10 cellular contexts compared by ENCODE assay signal in the genomic region with DNA sequence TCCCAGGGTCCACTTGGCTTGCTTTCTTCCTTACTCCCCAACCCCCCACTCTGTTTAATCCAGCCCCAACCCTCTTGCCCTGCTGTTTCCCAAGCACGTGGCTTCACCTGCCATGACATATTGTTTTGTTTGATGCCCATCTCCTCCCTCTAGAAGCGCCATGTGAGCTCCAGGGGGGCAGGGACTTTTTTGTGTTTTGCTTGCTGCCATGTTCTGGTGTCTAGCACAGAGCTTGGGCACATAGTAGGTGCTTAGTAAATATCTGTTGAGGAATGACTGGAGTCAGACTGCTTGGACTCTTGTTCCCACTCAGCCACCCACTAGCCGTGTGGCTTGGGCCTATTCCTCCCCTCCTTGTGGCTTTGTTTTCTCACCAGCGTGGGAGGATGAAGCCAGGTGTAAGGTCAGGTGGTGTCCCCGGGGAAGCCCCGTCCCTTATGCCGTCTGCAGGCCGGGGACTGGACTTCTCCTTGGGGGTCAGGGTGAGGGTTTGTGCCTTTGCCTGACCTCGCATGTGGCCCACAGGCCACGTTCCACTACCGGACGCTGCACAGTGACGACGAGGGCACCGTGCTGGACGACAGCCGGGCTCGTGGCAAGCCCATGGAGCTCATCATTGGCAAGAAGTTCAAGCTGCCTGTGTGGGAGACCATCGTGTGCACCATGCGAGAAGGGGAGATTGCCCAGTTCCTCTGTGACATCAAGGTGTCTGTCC.
A peak's percentile ranks its signal among the peaks of the same experiment; 100 is the strongest.
DNase-seq lines count a peak whose midpoint lies in the region; ATAC-seq, FAIRE-seq and TF ChIP-seq lines count a peak whose summit lies in the region.
"Had no signal": no experiment of that assay in that cellular context is flagged by ENCODE, and none has a peak within 500 bp of the region (broad histone marks: within the 10 kb centered on the region; RNA-seq: fewer than 3 reads in every experiment).

No MANE protein-coding gene starts in this region.

- 0 out of 20 replicates have a peak overlapping the region, but pooled peaks of 1 of the 10 experiments have one; percentile 33 for H3K4me3 ChIP-seq in BLaER1 treated with 17β-estradiol and CSF1 and Interleukin-3, amounts not matched to agents 10 nM and 100 nM
- H3K4me3 ChIP-seq: prostate gland, stomach had no signal

- H3K9ac ChIP-seq in BLaER1 treated with 17β-estradiol and CSF1 and Interleukin-3, amounts not matched to agents 10 nM and 100 nM, result no peak overlapping the region; a peak in 2 of 22 replicates

- peak overlapping the region in 2 of 11 experiments; percentile 1 to 4; a peak in 1 of 22 replicates for H3K27ac ChIP-seq in BLaER1 treated with 17β-estradiol and CSF1 and Interleukin-3, amounts not matched to agents 10 nM and 100 nM
- H3K27ac ChIP-seq: prostate gland had no signal

- peak overlapping the region; percentile 91 to 100 (median 97) for H3K4me2 ChIP-seq in BLaER1 treated with 17β-estradiol and CSF1 and Interleukin-3, amounts not matched to agents 10 nM and 100 nM

- no peaks in the 10 kb centered on the region for H3K27me3 ChIP-seq in BLaER1 treated with 17β-estradiol and CSF1 and Interleukin-3, amounts not matched to agents 10 nM and 100 nM
- H3K27me3 ChIP-seq: stomach had no signal

- H3K4me3 Mint-ChIP-seq in central memory CD8-positive, alpha-beta T cell, result peak overlapping the region; percentile 92

- no peak for FAIRE-seq in H54 (lab: Jason Lieb, UNC)

- no peaks in the 10 kb centered on the region for H3K9me3 ChIP-seq in BLaER1 treated with 17β-estradiol and CSF1 and Interleukin-3, amounts not matched to agents 10 nM and 100 nM (replicated peaks in 1 of 11)
- H3K9me3 ChIP-seq: prostate gland, stomach had no signal

- peak overlapping the region; percentile 95 for H3K27ac Mint-ChIP-seq in central memory CD8-positive, alpha-beta T cell (ENCODE audit: low read depth)

- H3K36me3 ChIP-seq in BLaER1 treated with 17β-estradiol and CSF1 and Interleukin-3, amounts not matched to agents 10 nM and 100 nM, result peaks cover 50 to 58% (median 53%) of the 10 kb centered on the region in 11 experiments
- H3K36me3 ChIP-seq: prostate gland had no signal

- peak; percentile 28 for ATAC-seq in GM18517 (IDR thresholded peaks at IDR 0.05; ENCODE audit: unreplicated experiment)
- peak; percentile 18 for ATAC-seq in HG03565 (IDR thresholded peaks at IDR 0.05; ENCODE audit: unreplicated experiment)
- no peak for ATAC-seq in central memory CD8-positive, alpha-beta T cell (replicated peaks; ENCODE audit: extremely low read depth, poor library complexity, severe bottlenecking)
- ATAC-seq in GM21526 (IDR thresholded peaks at IDR 0.05; ENCODE audit: low FRiP score, unreplicated experiment), result no peak

- H3K9me3 Mint-ChIP-seq in central memory CD8-positive, alpha-beta T cell, result no peaks in the 10 kb centered on the region

- H4K20me1 ChIP-seq in BLaER1 treated with 17β-estradiol and CSF1 and Interleukin-3, amounts not matched to agents 10 nM and 100 nM, result peaks cover 19 to 80% (median 63%) of the 10 kb centered on the region in 11 experiments; a peak in 21 of 22 replicates

- peaks cover 70% of the 10 kb centered on the region for H3K4me1 Mint-ChIP-seq in central memory CD8-positive, alpha-beta T cell

- DNase-seq in central memory CD8-positive, alpha-beta T cell (ENCODE audit: low spot score in 2 of 2), result no peak
- DNase-seq in NCI-H2081 treated with DMSO at 0.1 percent for 48 hours (lab: John Stamatoyannopoulos, UW) (no peak), H54 (ENCODE audit: insufficient read length, low spot score) (no peak)
- no peak for DNase-seq in NK-92 treated with Interleukin-12 subunit alpha and Interleukin-12 subunit beta, amount 100 ng/mL, for 24 hours (lab: John Stamatoyannopoulos, UW)
- DNase-seq: stomach had no signal

- peaks cover 45 to 51% (median 47%) of the 10 kb centered on the region in 10 experiments for H3K4me1 ChIP-seq in BLaER1 treated with 17β-estradiol and CSF1 and Interleukin-3, amounts not matched to agents 10 nM and 100 nM

- H3K27me3 Mint-ChIP-seq in central memory CD8-positive, alpha-beta T cell, result no peaks in the 10 kb centered on the region

- no peak for TF ChIP-seq POLR2A in H54 (IDR thresholded peaks at IDR 0.05; ENCODE audit: low read depth, low read length)

- H3K36me3 Mint-ChIP-seq in central memory CD8-positive, alpha-beta T cell (ENCODE audit: insufficient read depth), result peaks cover 51% of the 10 kb centered on the region

Comparison
In these comparisons a context has a peak if more than half of its experiments do, and no peak if none do; other contexts are left out.
1. ATAC-seq: peak in GM18517 (single experiment) and HG03565 (single experiment); none in central memory CD8-positive, alpha-beta T cell (single experiment) and GM21526 (single experiment).